ENCODE assay signal across 8 cellular contexts in the genomic region with DNA sequence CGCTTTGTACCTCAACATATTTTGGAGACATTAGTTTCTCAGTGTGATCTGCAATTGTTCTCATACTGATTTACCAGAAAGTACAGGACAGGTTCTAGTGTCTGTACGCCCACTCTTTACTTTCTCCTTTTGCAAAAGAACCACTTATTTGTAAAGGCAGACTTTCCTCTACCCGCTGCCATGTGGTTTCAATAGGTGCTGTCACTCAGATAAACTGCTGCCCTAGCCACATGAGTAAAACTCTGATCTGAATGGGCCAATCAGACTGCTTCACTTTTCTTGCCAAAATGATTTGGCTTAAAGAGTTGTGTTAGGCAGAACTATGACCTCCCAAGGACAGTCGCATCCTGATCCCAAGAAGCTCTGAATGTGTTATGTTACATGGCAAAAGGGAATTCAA.
"Had no signal": no experiment of that assay in that cellular context is flagged by ENCODE, and none has a peak within 500 bp of the region (broad histone marks: within the 10 kb centered on the region; RNA-seq: fewer than 3 reads in every experiment).

No MANE protein-coding gene starts in this region.

- H3K27ac ChIP-seq: HL-60, KMS-11 had no signal

- H3K4me1 Mint-ChIP-seq: IgD-negative memory B cell had no signal

- H3K36me3 Mint-ChIP-seq: IgD-negative memory B cell had no signal

- H3K4me2 ChIP-seq: KMS-11 had no signal

- H3K4me3 ChIP-seq: K562 had no signal

- H3K27ac Mint-ChIP-seq: IgD-negative memory B cell had no signal

- ATAC-seq: HepG2, K562 had no signal

- H3K9ac ChIP-seq: KMS-11 had no signal

- FAIRE-seq: HepG2, HTR-8/SVneo, K562 had no signal

- DNase-seq: KBM-7, KG1 had no signal

- H3K4me3 Mint-ChIP-seq: IgD-negative memory B cell had no signal

- H3K27me3 Mint-ChIP-seq: IgD-negative memory B cell had no signal
